In genomic region chr17:50355701-50356341, GRCh38 we compare ENCODE assay signal across 16 cellular contexts. TPM values are rescaled to one million over a fixed set of nuclear protein-coding genes. Genes with fewer than 3 reads are reported as not detected.
A peak's percentile ranks its signal among the peaks of the same experiment; 100 is the strongest.
DNase-seq lines count a peak whose midpoint lies in the region; ATAC-seq and TF ChIP-seq lines count a peak whose summit lies in the region.
"Had no signal": no experiment of that assay in that cellular context is flagged by ENCODE, and none has a peak within 500 bp of the region (broad histone marks: within the 10 kb centered on the region; RNA-seq: fewer than 3 reads in every experiment).

No MANE protein-coding gene starts in this region.

- H3K27ac ChIP-seq in BLaER1 (0 out of 2 replicates have a peak overlapping the region, but pooled peaks have one; percentile 13), endodermal cell (ENCODE audit: low read depth, low read length) (no peak overlapping the region), trophoblast cell (ENCODE audit: low read depth, low read length) (no peak overlapping the region), A673 (ENCODE audit: low read depth, low read length, poor library complexity, severe bottlenecking) (no peak overlapping the region)
- H3K27ac ChIP-seq: HL-60, KMS-11 had no signal

- H3K4me1 Mint-ChIP-seq in Calu3 (ENCODE audit: low read depth, unreplicated experiment): no peaks in the 10 kb centered on the region
- H3K4me1 Mint-ChIP-seq in endodermal cell: no peaks in the 10 kb centered on the region

- H3K4me3 ChIP-seq in BLaER1 (no peak overlapping the region), endodermal cell (ENCODE audit: low read length) (no peak overlapping the region), trophoblast cell (ENCODE audit: low read depth, low read length) (peak overlapping the region; percentile 25), A673 (ENCODE audit: low read depth, low read length, poor library complexity, severe bottlenecking) (no peak overlapping the region)
- H3K4me3 ChIP-seq: HAP-1, MG63 had no signal

- no peak overlapping the region for H3K23ac ChIP-seq in trophoblast cell (ENCODE audit: low read length)

- H4K12ac ChIP-seq in trophoblast cell (ENCODE audit: low read depth, low read length): no peak overlapping the region

- POLR2A ChIA-PET in A673 (lab: Charles Lee; ENCODE audit: low non-redundant PET): no interaction called here

- TF ChIP-seq CTCF in Calu3 (IDR thresholded peaks at IDR 0.05; ENCODE audit: unreplicated experiment) (no peak), endodermal cell (conservative IDR thresholded peaks at IDR 0.05) (no peak), A673 (conservative IDR thresholded peaks at IDR 0.05; ENCODE audit: low read depth, low read length) (no peak)

- H3K9me3 Mint-ChIP-seq in Calu3 (ENCODE audit: low read depth, unreplicated experiment): no peaks in the 10 kb centered on the region
- H3K9me3 Mint-ChIP-seq in endodermal cell: no peaks in the 10 kb centered on the region

- no peaks in the 10 kb centered on the region for H3K27me3 ChIP-seq in BLaER1
- no peaks in the 10 kb centered on the region for H3K27me3 ChIP-seq in endodermal cell (ENCODE audit: control insufficient read depth, insufficient read depth, low read length, poor library complexity, severe bottlenecking)
- H3K27me3 ChIP-seq in trophoblast cell (ENCODE audit: insufficient read depth, low read length): no peaks in the 10 kb centered on the region
- no peaks in the 10 kb centered on the region for H3K27me3 ChIP-seq in A673 (replicated peaks; ENCODE audit: insufficient read depth, low read depth, low read length, poor library complexity)
- H3K27me3 ChIP-seq: MG63 had no signal

- intact Hi-C loops in Calu3 (cut with micrococcal nuclease; ENCODE audit: unreplicated experiment): no loop called here
- intact Hi-C loops in A673 (cut with micrococcal nuclease; ENCODE audit: unreplicated experiment): no loop called here

- no peak overlapping the region for H2BK12ac ChIP-seq in trophoblast cell (ENCODE audit: low read length)

- H3K4me1 ChIP-seq in BLaER1 (peaks cover 9% of the 10 kb centered on the region; the same call in 1 of the 2 replicates), endodermal cell (ENCODE audit: control insufficient read depth, insufficient read depth, low read length) (no peaks in the 10 kb centered on the region), trophoblast cell (ENCODE audit: control insufficient read depth in 1 of 2, insufficient read depth in 2 of 2, low read length in 2 of 2) (no peaks in the 10 kb centered on the region), A673 (ENCODE audit: insufficient read depth, low read length, poor library complexity, severe bottlenecking) (no peaks in the 10 kb centered on the region)
- H3K4me1 ChIP-seq: HAP-1 had no signal

- H2AK5ac ChIP-seq in trophoblast cell (ENCODE audit: low read length): no peak overlapping the region

- no peaks in the 10 kb centered on the region for H3K79me2 ChIP-seq in trophoblast cell (ENCODE audit: control insufficient read depth, insufficient read depth, low read length, poor library complexity)

- 96 to 98% methylated on average over 17 to 20 of the region's 20 CpGs for WGBS in endodermal cell (ENCODE audit: insufficient coverage in 1 of 2, insufficient read length in 1 of 2), 2 experiments
- WGBS in trophoblast cell (ENCODE audit: extremely low coverage, insufficient coverage, insufficient read length): no CpG with 5 or more reads among the region's 20 CpGs

- no peak overlapping the region for H2BK5ac ChIP-seq in trophoblast cell (ENCODE audit: low read depth, low read length, poor library complexity)

- no peak overlapping the region for H3K27ac Mint-ChIP-seq in Calu3 (ENCODE audit: unreplicated experiment)
- H3K27ac Mint-ChIP-seq in endodermal cell: no peak overlapping the region

- no peak overlapping the region for H3K9ac ChIP-seq in BLaER1
- no peak overlapping the region for H3K9ac ChIP-seq in endodermal cell (ENCODE audit: extremely low read depth, low read length, poor library complexity, severe bottlenecking)
- no peak overlapping the region for H3K9ac ChIP-seq in trophoblast cell (ENCODE audit: low read length)
- H3K9ac ChIP-seq: KMS-11 had no signal

- H3K4ac ChIP-seq in trophoblast cell (ENCODE audit: low read depth, low read length): no peak overlapping the region

- peak overlapping the region; percentile 17; the same call in 1 of the 2 replicates for H3K4me2 ChIP-seq in BLaER1
- H3K4me2 ChIP-seq in trophoblast cell (ENCODE audit: low read length): no peak overlapping the region
- H3K4me2 ChIP-seq: KMS-11 had no signal

- H3K36me3 Mint-ChIP-seq in Calu3 (ENCODE audit: insufficient read depth, unreplicated experiment): peaks cover 48% of the 10 kb centered on the region
- peaks cover 69% of the 10 kb centered on the region for H3K36me3 Mint-ChIP-seq in endodermal cell (ENCODE audit: low read depth)

- BruUV-seq in Calu3 (replicated peaks; lab: Mats Ljungman, UMichigan) (TSS peak; percentile 8), A673 (replicated peaks; lab: Mats Ljungman, UMichigan) (no TSS peak)

- CTCF ChIA-PET in Calu3 (lab: Charles Lee): interaction anchor here (0.5 to 0.6 kb wide), 2 partner anchors 17 to 156 kb away, joined by 3 to 4 read pairs; no protein-coding TSS in a partner anchor
- CTCF ChIA-PET in A673 (lab: Charles Lee): no interaction called here

- no peak overlapping the region for H3K4me3 Mint-ChIP-seq in Calu3 (ENCODE audit: low read depth, unreplicated experiment)
- no peak overlapping the region for H3K4me3 Mint-ChIP-seq in endodermal cell

- H3K9me3 ChIP-seq in BLaER1 (no peaks in the 10 kb centered on the region), endodermal cell (ENCODE audit: control insufficient read depth, low read length) (no peaks in the 10 kb centered on the region), trophoblast cell (ENCODE audit: insufficient read depth, low read depth, low read length) (peaks cover 2% of the 10 kb centered on the region), A673 (ENCODE audit: low read depth, low read length, poor library complexity, severe bottlenecking) (no peaks in the 10 kb centered on the region)
- H3K9me3 ChIP-seq: HAP-1, MG63 had no signal

- H4K91ac ChIP-seq in trophoblast cell (ENCODE audit: low read depth, low read length): no peak overlapping the region

- H2BK120ac ChIP-seq in trophoblast cell (ENCODE audit: insufficient read depth, low read length, poor library complexity): no peak overlapping the region

- H3K27me3 Mint-ChIP-seq in Calu3 (ENCODE audit: unreplicated experiment): no peaks in the 10 kb centered on the region
- no peaks in the 10 kb centered on the region for H3K27me3 Mint-ChIP-seq in endodermal cell (ENCODE audit: insufficient read depth)

- no peak overlapping the region for H2AFZ ChIP-seq in trophoblast cell (ENCODE audit: insufficient read depth, low read length, poor library complexity)

- H3K14ac ChIP-seq in trophoblast cell (ENCODE audit: low read length): no peak overlapping the region

- H3K79me1 ChIP-seq in trophoblast cell (ENCODE audit: low read length): no peaks in the 10 kb centered on the region

- peaks cover 96% of the 10 kb centered on the region for H3K36me3 ChIP-seq in BLaER1
- peaks cover 63% of the 10 kb centered on the region for H3K36me3 ChIP-seq in endodermal cell (ENCODE audit: control insufficient read depth, insufficient read depth, low read length)
- H3K36me3 ChIP-seq in trophoblast cell (ENCODE audit: control insufficient read depth in 1 of 2, insufficient read depth in 2 of 2, low read length in 2 of 2): peaks cover 56 to 77% of the 10 kb centered on the region in 2 experiments
- H3K36me3 ChIP-seq in A673 (ENCODE audit: insufficient read depth, low read length, poor library complexity, severe bottlenecking): peaks cover 38% of the 10 kb centered on the region

- no peak overlapping the region for H3K18ac ChIP-seq in trophoblast cell (ENCODE audit: low read length)

- peaks cover 96% of the 10 kb centered on the region for H4K20me1 ChIP-seq in BLaER1

- no peak for DNase-seq in Calu3
- peak; percentile 40 for DNase-seq in endodermal cell
- no peak for DNase-seq in trophoblast cell
- DNase-seq in A673 (ENCODE audit: low spot score): no peak
- DNase-seq: C1 segment of cervical spinal cord, MG63, NCI-H1105, NCI-H1694 treated with DMSO at 0.1 percent for 48 hours, NCI-H446, PC-3 had no signal

- no peak overlapping the region for H4K8ac ChIP-seq in trophoblast cell (ENCODE audit: low read depth, low read length)

- no peak for ATAC-seq in HG03439 (IDR thresholded peaks at IDR 0.05; ENCODE audit: unreplicated experiment)
- no peak for ATAC-seq in HG03442 (IDR thresholded peaks at IDR 0.05; ENCODE audit: unreplicated experiment)
- ATAC-seq: PC-3 had no signal

RNA-seq across cellular contexts. Expression of gene XYLT2, which starts 9.9 kb away (rescaled TPM):
- total RNA-seq in Calu3 (2022): 44.3 and 49.3 TPM in 2 replicates
- 10 to 100 TPM; 54.1 to 65.9 TPM for total RNA-seq in endodermal cell
- polyA plus RNA-seq in endodermal cell (2013, experiment 1 of 2): 20.9 TPM
- polyA plus RNA-seq in endodermal cell (2013, experiment 2 of 2): 22.1 TPM
- 11.4 and 11.5 TPM in 2 replicates for polyA plus RNA-seq in trophoblast cell (2013)
- 15.8 and 23.1 TPM in 2 replicates for total RNA-seq in A673 (2021)

RNA-seq across cellular contexts. Expression of gene MRPL27, which starts 17.2 kb away (rescaled TPM):
- 79.0 and 84.0 TPM in 2 replicates for total RNA-seq in Calu3 (2022)
- 10 to 100 TPM; 70.9 to 76.7 TPM for total RNA-seq in endodermal cell
- 69.7 TPM for polyA plus RNA-seq in endodermal cell (2013, experiment 1 of 2)
- polyA plus RNA-seq in endodermal cell (2013, experiment 2 of 2): 62.0 TPM
- polyA plus RNA-seq in trophoblast cell (2013): 64.2 and 66.2 TPM in 2 replicates
- total RNA-seq in A673 (2021): 85.6 and 89.4 TPM in 2 replicates

RNA-seq across cellular contexts. Expression of gene EME1, which starts 17.2 kb away (rescaled TPM):
- total RNA-seq in Calu3 (2022): 32.6 and 33.5 TPM in 2 replicates
- total RNA-seq in endodermal cell: 10 to 100 TPM; 14.1 to 26.8 TPM
- 26.3 TPM for polyA plus RNA-seq in endodermal cell (2013, experiment 1 of 2)
- polyA plus RNA-seq in endodermal cell (2013, experiment 2 of 2): 24.8 TPM
- polyA plus RNA-seq in trophoblast cell (2013): 9.1 and 9.8 TPM in 2 replicates
- 31.9 and 44.0 TPM in 2 replicates for total RNA-seq in A673 (2021)

RNA-seq across cellular contexts. Expression of gene LRRC59, which starts 41.5 kb away (rescaled TPM):
- 205 and 212 TPM in 2 replicates for total RNA-seq in Calu3 (2022)
- 10 to 100 TPM; 87.9 to 98.2 TPM for total RNA-seq in endodermal cell
- polyA plus RNA-seq in endodermal cell (2013, experiment 1 of 2): 79.9 TPM
- 86.0 TPM for polyA plus RNA-seq in endodermal cell (2013, experiment 2 of 2)
- 135 and 138 TPM in 2 replicates for polyA plus RNA-seq in trophoblast cell (2013)
- total RNA-seq in A673 (2021): 177 and 178 TPM in 2 replicates
